ENCODE assay signal across 22 cellular contexts in genomic region chr15:62958944-62959343, GRCh38.
"Had no signal": no experiment of that assay in that cellular context is flagged by ENCODE, and none has a peak within 500 bp of the region (broad histone marks: within the 10 kb centered on the region; RNA-seq: fewer than 3 reads in every experiment).

No MANE protein-coding gene starts in this region.

- H3K4me1 ChIP-seq: colonic mucosa, uterus had no signal

- DNase-seq: activated B cell treated with CpG ODN at 0.5 μM for 24 hours; activated CD4-positive, alpha-beta T cell treated with anti-CD3 and anti-CD28 coated beads for 4 hours; activated CD4-positive, alpha-beta T cell treated with anti-CD3 and anti-CD28 coated beads, Interleukin-2, amount 50 U/mL, for 4 hours; activated naive CD4-positive, alpha-beta T cell; activated T-cell treated with anti-CD3 and anti-CD28 coated beads for 4 hours; activated T-cell treated with anti-CD3 and anti-CD28 coated beads, Interleukin-2, amount 50 U/mL, for 72 hours; cerebellar nuclear complex; colonic mucosa; effector memory CD4-positive, alpha-beta T cell; naive B cell; nephron progenitor cell; stimulated activated CD4-positive, alpha-beta T cell treated with anti-CD3 and anti-CD28 coated beads, Interleukin-15, amount 100 ng/mL, for 24 hours; stimulated activated CD4-positive, alpha-beta T cell treated with anti-CD3 and anti-CD28 coated beads, Interleukin-2, amount 100 ng/mL, for 24 hours; stimulated activated naive CD4-positive, alpha-beta T cell treated with Interleukin-2 at 50 U/mL for 16 hours; T-helper 17 cell; T1000; trophoblast cell; uterus had no signal

- H3K27ac ChIP-seq: colonic mucosa, neutrophil, uterus had no signal

- H3K9me3 ChIP-seq: colonic mucosa, gastroesophageal sphincter, neutrophil, testis, uterus had no signal

- H3K36me3 ChIP-seq: colonic mucosa, gastroesophageal sphincter, neutrophil, uterus had no signal

- H3K27me3 ChIP-seq: colonic mucosa, gastroesophageal sphincter, testis, uterus had no signal

- H3K4me3 ChIP-seq: colonic mucosa, gastroesophageal sphincter, testis, uterus had no signal

- ATAC-seq: activated naive CD4-positive, alpha-beta T cell treated with anti-CD3 and anti-CD28 coated beads, Interleukin-2, amount 50 U/mL, for 72 hours; activated T-cell treated with anti-CD3 and anti-CD28 coated beads, Interleukin-2, amount 50 U/mL, for 72 hours; T-helper 17 cell had no signal
